8 cellular contexts compared by ENCODE assay signal in genomic region chr9:107637421-107638420, GRCh38.
A peak's percentile ranks its signal among the peaks of the same experiment; 100 is the strongest.
DNase-seq lines count a peak whose midpoint lies in the region; ATAC-seq and TF ChIP-seq lines count a peak whose summit lies in the region.

No MANE protein-coding gene starts in this region.

- ATAC-seq in HG03571 (IDR thresholded peaks at IDR 0.05; ENCODE audit: unreplicated experiment) = no peak

- peaks cover 4 to 22% (median 10%) of the 10 kb centered on the region in 3 donors for H3K27me3 Mint-ChIP-seq in immature natural killer cell (ENCODE audit: low read depth in 3 of 3)

- TF ChIP-seq CTCF in retinal pigment epithelial cell (conservative IDR thresholded peaks at IDR 0.05; ENCODE audit: low read depth, low read length) = no peak

- DNase-seq in SIG-M5 treated with dmso at 0.1 percent for 504 hours (lab: John Stamatoyannopoulos, UW; ENCODE audit: unreplicated experiment) = peak; percentile 47
- DNase-seq in SIG-M5 (lab: John Stamatoyannopoulos, UW) = no peak
- peak; percentile 75 for DNase-seq in NCI-H345 (lab: John Stamatoyannopoulos, UW)
- DNase-seq in cerebellum (ENCODE audit: low spot score) = peak; percentile 84
- DNase-seq in immature natural killer cell = peak in 1 of 3 donors; percentile 2
- peak; percentile 75 for DNase-seq in retinal pigment epithelial cell (ENCODE audit: low read depth)
- no peak for DNase-seq in SKM-1 (lab: John Stamatoyannopoulos, UW; ENCODE audit: unreplicated experiment)

- H3K27ac Mint-ChIP-seq in immature natural killer cell = no peak overlapping the region

- H3K4me3 Mint-ChIP-seq in immature natural killer cell = peak overlapping the region in 3 of 5 donors; percentile 41 to 63 (median 62)

- peaks cover 4 to 10% of the 10 kb centered on the region in 2 donors for H3K4me1 Mint-ChIP-seq in immature natural killer cell

- no peaks in the 10 kb centered on the region for H3K36me3 Mint-ChIP-seq in immature natural killer cell

- H3K4me3 ChIP-seq in retinal pigment epithelial cell (ENCODE audit: low read length) = peak overlapping the region; percentile 58

- H3K9me3 Mint-ChIP-seq in immature natural killer cell = peaks cover 0 to 7% (median 2%) of the 10 kb centered on the region in 6 donors

Comparison
In these comparisons a context has a peak if more than half of its experiments do, and no peak if none do; other contexts are left out.
1. DNase-seq: peak in SIG-M5 treated with dmso at 0.1 percent for 504 hours (single experiment), NCI-H345 (single experiment), cerebellum (single experiment) and retinal pigment epithelial cell (single experiment); none in SIG-M5 (single experiment) and SKM-1 (single experiment).